Comparison of ENCODE assay signal across 10 cellular contexts in genomic region chr18:45103319-45104070, GRCh38.
DNase-seq lines count a peak whose midpoint lies in the region; ATAC-seq and TF ChIP-seq lines count a peak whose summit lies in the region.
"Had no signal": no experiment of that assay in that cellular context is flagged by ENCODE, and none has a peak within 500 bp of the region (broad histone marks: within the 10 kb centered on the region; RNA-seq: fewer than 3 reads in every experiment).

No MANE protein-coding gene starts in this region.

- DNase-seq in WTC11 (ENCODE audit: low spot score) (no peak), ascending aorta (ENCODE audit: low spot score in 2 of 2) (no peak), SW 1271 (lab: John Stamatoyannopoulos, UW) (no peak)
- DNase-seq in activated CD4-positive, alpha-beta T cell treated with anti-CD3 and anti-CD28 coated beads, Interleukin-2, amount 10 ng/mL, durations not matched to agents 24 days and 14 days: no peak
- no peak for DNase-seq in activated CD8-positive, alpha-beta memory T cell treated with anti-CD3 and anti-CD28 coated beads, Interleukin-2, amount 50 U/mL, for 48 hours
- DNase-seq: DND-41 had no signal

- H3K27ac ChIP-seq in ascending aorta: no peak overlapping the region

- POLR2A ChIA-PET in WTC11 (lab: Charles Lee): no interaction called here

- H3K4me1 ChIP-seq in ascending aorta: no peaks in the 10 kb centered on the region

- ATAC-seq in GM18511 (IDR thresholded peaks at IDR 0.05; ENCODE audit: unreplicated experiment) (peak; percentile 65), GM21529 (IDR thresholded peaks at IDR 0.05; ENCODE audit: unreplicated experiment) (peak; percentile 49), HG03378 (IDR thresholded peaks at IDR 0.05; ENCODE audit: unreplicated experiment) (peak; percentile 35), WTC11 (no peak)
- ATAC-seq: activated T-helper 17 cell treated with anti-CD3 and anti-CD28 coated beads, Interleukin-2, amount 50 U/mL, for 72 hours had no signal

- no peaks in the 10 kb centered on the region for H3K9me3 ChIP-seq in ascending aorta

- H3K9me3 Mint-ChIP-seq in WTC11: peaks cover 3% of the 10 kb centered on the region; the same call in 1 of the 2 replicates
- no peaks in the 10 kb centered on the region for H3K9me3 Mint-ChIP-seq in activated CD4-positive, alpha-beta T cell treated with anti-CD3 and anti-CD28 coated beads, Interleukin-2, amount 10 ng/mL, durations not matched to agents 24 days and 14 days
- H3K9me3 Mint-ChIP-seq: activated T-helper 17 cell treated with anti-CD3 and anti-CD28 coated beads, Interleukin-2, amount 50 U/mL, for 72 hours had no signal

- H3K4me3 Mint-ChIP-seq in WTC11: no peak overlapping the region
- no peak overlapping the region for H3K4me3 Mint-ChIP-seq in activated CD4-positive, alpha-beta T cell treated with anti-CD3 and anti-CD28 coated beads, Interleukin-2, amount 10 ng/mL, durations not matched to agents 24 days and 14 days
- H3K4me3 Mint-ChIP-seq: activated T-helper 17 cell treated with anti-CD3 and anti-CD28 coated beads, Interleukin-2, amount 50 U/mL, for 72 hours had no signal

- H3K27ac Mint-ChIP-seq in WTC11: no peak overlapping the region
- no peak overlapping the region for H3K27ac Mint-ChIP-seq in activated CD4-positive, alpha-beta T cell treated with anti-CD3 and anti-CD28 coated beads, Interleukin-2, amount 10 ng/mL, durations not matched to agents 24 days and 14 days
- H3K27ac Mint-ChIP-seq: activated T-helper 17 cell treated with anti-CD3 and anti-CD28 coated beads, Interleukin-2, amount 50 U/mL, for 72 hours had no signal

- no peaks in the 10 kb centered on the region for H3K36me3 Mint-ChIP-seq in WTC11
- no peaks in the 10 kb centered on the region for H3K36me3 Mint-ChIP-seq in activated CD4-positive, alpha-beta T cell treated with anti-CD3 and anti-CD28 coated beads, Interleukin-2, amount 10 ng/mL, durations not matched to agents 24 days and 14 days (ENCODE audit: low read depth)

- no peaks in the 10 kb centered on the region for H3K27me3 ChIP-seq in ascending aorta

- CTCF ChIA-PET in WTC11 (lab: Charles Lee): interaction anchor here (0.6 to 1.3 kb wide), 2 partner anchors 109 to 281 kb away, joined by 3 read pairs; no protein-coding TSS in a partner anchor

- no peak overlapping the region for H3K4me3 ChIP-seq in ascending aorta

- peaks cover 25% of the 10 kb centered on the region for H3K4me1 Mint-ChIP-seq in WTC11
- no peaks in the 10 kb centered on the region for H3K4me1 Mint-ChIP-seq in activated CD4-positive, alpha-beta T cell treated with anti-CD3 and anti-CD28 coated beads, Interleukin-2, amount 10 ng/mL, durations not matched to agents 24 days and 14 days
- H3K4me1 Mint-ChIP-seq: activated T-helper 17 cell treated with anti-CD3 and anti-CD28 coated beads, Interleukin-2, amount 50 U/mL, for 72 hours had no signal

- no peak for TF ChIP-seq CTCF in WTC11 (IDR thresholded peaks at IDR 0.05)
- TF ChIP-seq CTCF in ascending aorta (IDR thresholded peaks at IDR 0.05): no peak

- H3K36me3 ChIP-seq in ascending aorta: no peaks in the 10 kb centered on the region

- no peaks in the 10 kb centered on the region; the same call in 1 of the 2 replicates for H3K27me3 Mint-ChIP-seq in WTC11 (ENCODE audit: low read depth)
- H3K27me3 Mint-ChIP-seq in activated CD4-positive, alpha-beta T cell treated with anti-CD3 and anti-CD28 coated beads, Interleukin-2, amount 10 ng/mL, durations not matched to agents 24 days and 14 days: no peaks in the 10 kb centered on the region

- intact Hi-C loops in activated CD4-positive, alpha-beta T cell treated with anti-CD3 and anti-CD28 coated beads, Interleukin-2, amount 10 ng/mL, durations not matched to agents 24 days and 14 days (cut with micrococcal nuclease): no loop called here
- intact Hi-C loops in ascending aorta (cut with DNase I): no loop called here

TF ChIP-seq in WTC11, 78 proteins besides CTCF, POLR2A, EP300 and RAD21:
- TF ChIP-seq ATF1 (CRISPR knock-in tag; IDR thresholded peaks at IDR 0.05): no peak
- no peak for TF ChIP-seq ZNF263 (CRISPR knock-in tag; IDR thresholded peaks at IDR 0.05; ENCODE audit: low read depth)
- TF ChIP-seq USF1 (CRISPR knock-in tag; IDR thresholded peaks at IDR 0.05): no peak
- TF ChIP-seq TP53 (CRISPR knock-in tag; IDR thresholded peaks at IDR 0.05): 0 out of 2 replicates have a peak, but pooled peaks have one; percentile 27
- no peak for TF ChIP-seq NR1H2 (CRISPR knock-in tag; IDR thresholded peaks at IDR 0.05)
